Comparison of ENCODE assay signal across 1 cellular context in genomic region chr10:117462424-117462792, GRCh38.
TF ChIP-seq lines count a peak whose summit lies in the region.

No MANE protein-coding gene starts in this region.

TF ChIP-seq in HEK293, 187 proteins besides CTCF, POLR2A, EP300 and RAD21 (continued from another document):
- no peak for TF ChIP-seq ZBTB49 (tag by site-specific recombination; IDR thresholded peaks at IDR 0.05; ENCODE audit: low read depth)
- no peak for TF ChIP-seq ZNF544 (tag by site-specific recombination; IDR thresholded peaks at IDR 0.05)
- no peak for TF ChIP-seq ZNF341 (tag by site-specific recombination; IDR thresholded peaks at IDR 0.05; ENCODE audit: low read depth)
- TF ChIP-seq ZNF555 (tag by site-specific recombination; conservative IDR thresholded peaks at IDR 0.05): no peak
- no peak for TF ChIP-seq ZNF449 (tag by site-specific recombination; IDR thresholded peaks at IDR 0.05)
- TF ChIP-seq ZNF426 (tag by site-specific recombination; IDR thresholded peaks at IDR 0.05): no peak
- no peak for TF ChIP-seq ELK4 (IDR thresholded peaks at IDR 0.05; ENCODE audit: borderline replicate concordance, low read depth, low read length)
- TF ChIP-seq EGR2 (tag by site-specific recombination; IDR thresholded peaks at IDR 0.05; ENCODE audit: low read depth): no peak
TF ChIP-seq in HEK293: peak in this region for 0.
